In the genomic region with DNA sequence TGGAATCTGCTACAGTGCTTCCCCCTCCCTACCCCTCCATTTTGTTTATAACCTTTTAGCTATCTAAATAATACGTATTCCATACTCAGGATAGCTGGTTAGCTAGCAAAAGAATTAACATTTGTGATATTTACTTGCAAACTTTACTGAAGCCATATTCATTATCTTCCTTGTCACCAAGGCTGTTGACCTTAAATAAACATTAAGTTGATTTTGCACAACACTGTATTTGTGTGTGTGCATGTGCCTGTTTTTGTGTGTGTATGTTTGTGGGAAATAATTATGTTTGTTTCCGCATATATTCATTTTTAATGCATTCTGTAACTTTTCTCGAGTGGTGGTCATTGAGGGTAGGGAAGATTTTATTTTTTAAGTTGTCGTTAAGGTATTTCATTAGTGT, we compare ENCODE assay signal across 18 cellular contexts. TPM values are rescaled to one million over a fixed set of nuclear protein-coding genes. Genes with fewer than 3 reads are reported as not detected.
A peak's percentile ranks its signal among the peaks of the same experiment; 100 is the strongest.
DNase-seq lines count a peak whose midpoint lies in the region; ATAC-seq, FAIRE-seq and TF ChIP-seq lines count a peak whose summit lies in the region.
"Had no signal": no experiment of that assay in that cellular context is flagged by ENCODE, and none has a peak within 500 bp of the region (broad histone marks: within the 10 kb centered on the region; RNA-seq: fewer than 3 reads in every experiment).

No MANE protein-coding gene starts in this region.

- no peaks in the 10 kb centered on the region for H3K27me3 ChIP-seq in right lobe of liver
- H3K27me3 ChIP-seq: BLaER1 had no signal

- FAIRE-seq in GM12892 (lab: Jason Lieb, UNC), result peak; percentile 36
- FAIRE-seq: H54 had no signal

- WGBS in right lobe of liver (ENCODE audit: insufficient coverage, low coverage, low lambda C conversion rate, missing lambda C conversion rate), result 61% methylated on average over 4 of the region's 4 CpGs

- in situ Hi-C loops in G401 (cut with HindIII; ENCODE audit: low sequenced_read_pairs), result no loop called here

- peaks cover 0 to 20% (median 9%) of the 10 kb centered on the region in 4 donors for H3K36me3 ChIP-seq in right lobe of liver

- H3K4me1 ChIP-seq in right lobe of liver, result peaks cover 0 to 18% (median 5%) of the 10 kb centered on the region in 4 donors
- H3K4me1 ChIP-seq: BLaER1 had no signal

- H3K27ac ChIP-seq in right lobe of liver, result no peak overlapping the region
- H3K27ac ChIP-seq: BLaER1, C4-2B had no signal

- no peak overlapping the region for H3K4me3 ChIP-seq in right lobe of liver
- H3K4me3 ChIP-seq: BLaER1, HAP-1 had no signal

- DNase-seq in GM12892 (ENCODE audit: insufficient read length), result no peak
- no peak for DNase-seq in left lobe of liver (ENCODE audit: low spot score)
- no peak for DNase-seq in right lobe of liver
- no peak for DNase-seq in G401 (ENCODE audit: low spot score)
- DNase-seq in COR-L47 (lab: John Stamatoyannopoulos, UW), result no peak
- no peak for DNase-seq in Ammon's horn (ENCODE audit: low spot score)
- DNase-seq: CD4-positive, CD25-positive, alpha-beta regulatory T cell; CD8-positive, alpha-beta T cell; DMS 273 treated with DMSO at 0.1 percent for 48 hours; DMS79; EL; GF-D8; GOT3; HFFc6 had no signal

- H3K9me3 ChIP-seq in right lobe of liver, result peaks cover 0 to 3% (median 0%) of the 10 kb centered on the region in 4 donors
- H3K9me3 ChIP-seq: HAP-1 had no signal

- intact Hi-C loops in right lobe of liver (cut with DNase I), result no loop called here

- ATAC-seq in left lobe of liver (peak; percentile 51), right lobe of liver (peak; percentile 35 to 60 (median 53))
- ATAC-seq: CD8-positive, alpha-beta T cell had no signal

- no peak for TF ChIP-seq CTCF in right lobe of liver (IDR thresholded peaks at IDR 0.05)

- TF ChIP-seq POLR2A in GM12892 (IDR thresholded peaks at IDR 0.05; ENCODE audit: low read depth, low read length), result no peak
- no peak for TF ChIP-seq POLR2A in right lobe of liver (IDR thresholded peaks at IDR 0.05)

RNA-seq across cellular contexts. Expression of a gene that starts 15.9 kb away (rescaled TPM):
- polyA plus RNA-seq in GM12892 (2012; ENCODE audit: missing spikeins), result 26.2 TPM
- total RNA-seq in left lobe of liver (5.3 TPM), right lobe of liver (10 to 100 TPM in 1 of 6 experiments, 1 to 10 TPM in 5; 6.6 to 10.4 (median 8.0) TPM)
- 7.6 and 13.9 TPM in 2 replicates for total RNA-seq in G401 (2014; rRNA removed; shearing (Covaris generic))

RNA-seq across cellular contexts. Expression of a gene that starts 16.2 kb away (rescaled TPM):
- 24.9 TPM for polyA plus RNA-seq in GM12892 (2012; ENCODE audit: missing spikeins)
- total RNA-seq in left lobe of liver, result 3.3 TPM
- total RNA-seq in right lobe of liver, result 1 to 10 TPM; 2.4 to 6.8 (median 5.5) TPM
- total RNA-seq in G401 (2014; rRNA removed; shearing (Covaris generic)), result 7.0 and 7.1 TPM in 2 replicates
